Comparison of ENCODE assay signal across 22 cellular contexts in genomic region chr9:133802256-133802655, GRCh38.
"Had no signal": no experiment of that assay in that cellular context is flagged by ENCODE, and none has a peak within 500 bp of the region (broad histone marks: within the 10 kb centered on the region; RNA-seq: fewer than 3 reads in every experiment).

No MANE protein-coding gene starts in this region.

- H3K27ac ChIP-seq: left ventricle myocardium inferior, parathyroid adenoma, right atrium auricular region, testis, vagina, VCaP had no signal

- H3K4me3 ChIP-seq: left ventricle myocardium inferior, lung, right atrium auricular region, testis, vagina had no signal

- H3K9me3 Mint-ChIP-seq: activated naive CD4-positive, alpha-beta T cell treated with anti-CD3 and anti-CD28 coated beads for 36 hours; central memory CD8-positive, alpha-beta T cell; mesothelial cell of epicardium; naive B cell had no signal

- H2AFZ ChIP-seq: parathyroid adenoma had no signal

- H3K4me3 Mint-ChIP-seq: activated naive CD4-positive, alpha-beta T cell treated with anti-CD3 and anti-CD28 coated beads for 36 hours; central memory CD8-positive, alpha-beta T cell; mesothelial cell of epicardium had no signal

- H3K9me3 ChIP-seq: left ventricle myocardium inferior, right atrium auricular region, testis, vagina had no signal

- H3K27ac Mint-ChIP-seq: activated naive CD4-positive, alpha-beta T cell treated with anti-CD3 and anti-CD28 coated beads for 36 hours; mesothelial cell of epicardium had no signal

- H3K27me3 Mint-ChIP-seq: central memory CD8-positive, alpha-beta T cell; naive B cell had no signal

- H3K79me2 ChIP-seq: parathyroid adenoma had no signal

- H3K4me1 ChIP-seq: left ventricle myocardium inferior, parathyroid adenoma, right atrium auricular region, vagina had no signal

- H3K4me1 Mint-ChIP-seq: central memory CD8-positive, alpha-beta T cell had no signal

- H3K27me3 ChIP-seq: right atrium auricular region, testis, vagina had no signal

- H3K36me3 ChIP-seq: right atrium auricular region, vagina had no signal

- H3K36me3 Mint-ChIP-seq: mesothelial cell of epicardium, naive B cell had no signal

- ATAC-seq: activated CD4-positive, CD25-positive, alpha-beta regulatory T cell treated with anti-CD3 and anti-CD28 coated beads, Interleukin-2, amount 50 U/mL, for 24 hours had no signal

- H3K9ac ChIP-seq: parathyroid adenoma had no signal

- DNase-seq: activated CD4-positive, alpha-beta T cell treated with anti-CD3 and anti-CD28 coated beads for 48 hours; activated CD4-positive, alpha-beta T cell treated with anti-CD3 and anti-CD28 coated beads, Interleukin-2, amount 50 U/mL, for 48 hours; activated CD8-positive, alpha-beta memory T cell treated with anti-CD3 and anti-CD28 coated beads for 24 hours; activated effector memory CD4-positive, alpha-beta T cell treated with anti-CD3 and anti-CD28 coated beads, Interleukin-2, amount 50 U/mL, for 16 hours; activated naive CD4-positive, alpha-beta T cell treated with anti-CD3 and anti-CD28 coated beads for 36 hours; amygdala; effector CD8-positive, alpha-beta T cell; left ventricle myocardium inferior; naive B cell; occipital lobe; stimulated activated CD4-positive, alpha-beta T cell treated with anti-CD3 and anti-CD28 coated beads, Interleukin-15, amount 100 ng/mL, for 24 hours; stimulated activated CD4-positive, alpha-beta T cell treated with anti-CD3 and anti-CD28 coated beads, Interleukin-2, amount 100 ng/mL, for 24 hours; stimulated activated naive CD4-positive, alpha-beta T cell treated with Interleukin-2 at 50 U/mL for 16 hours; testis had no signal
